20 cellular contexts compared by ENCODE assay signal in genomic region chr9:112200699-112201098, GRCh38.
"Had no signal": no experiment of that assay in that cellular context is flagged by ENCODE, and none has a peak within 500 bp of the region (broad histone marks: within the 10 kb centered on the region; RNA-seq: fewer than 3 reads in every experiment).

No MANE protein-coding gene starts in this region.

- H3K4me3 ChIP-seq: gastrocnemius medialis, heart right ventricle, right atrium auricular region, sigmoid colon, smooth muscle cell had no signal

- H3K4me3 Mint-ChIP-seq: immature natural killer cell, natural killer cell, neural crest cell had no signal

- H3K9me3 ChIP-seq: gastrocnemius medialis, right atrium auricular region, sigmoid colon had no signal

- H3K36me3 Mint-ChIP-seq: natural killer cell had no signal

- H3K27ac ChIP-seq: gastrocnemius medialis, heart right ventricle, right atrium auricular region, sigmoid colon had no signal

- H3K27me3 ChIP-seq: gastrocnemius medialis, heart right ventricle, right atrium auricular region, sigmoid colon had no signal

- H3K4me1 Mint-ChIP-seq: neural crest cell had no signal

- H3K36me3 ChIP-seq: gastrocnemius medialis, right atrium auricular region, sigmoid colon had no signal

- ATAC-seq: gastrocnemius medialis, heart right ventricle, left ventricle myocardium superior, natural killer cell had no signal

- H3K4me1 ChIP-seq: gastrocnemius medialis, heart right ventricle, right atrium auricular region, sigmoid colon had no signal

- FAIRE-seq: colon, keratinocyte, urothelium cell line had no signal

- H3K9me3 Mint-ChIP-seq: immature natural killer cell, natural killer cell had no signal

- DNase-seq: cerebellar nuclear complex; dermis blood vessel endothelial cell; erythroblast; gastrocnemius medialis; heart right ventricle; immature natural killer cell; left ventricle myocardium superior; mesendoderm; natural killer cell; posterior cingulate gyrus; sigmoid colon; stimulated activated CD4-positive, alpha-beta T cell treated with anti-CD3 and anti-CD28 coated beads, Interleukin-2, amount 100 ng/mL, for 48 hours; stimulated activated naive CD4-positive, alpha-beta T cell treated with Interleukin-2 at 50 U/mL for 16 hours; trophoblast cell had no signal

- H3K4me2 ChIP-seq: smooth muscle cell had no signal
